1 cellular context compared by ENCODE assay signal in the genomic region with DNA sequence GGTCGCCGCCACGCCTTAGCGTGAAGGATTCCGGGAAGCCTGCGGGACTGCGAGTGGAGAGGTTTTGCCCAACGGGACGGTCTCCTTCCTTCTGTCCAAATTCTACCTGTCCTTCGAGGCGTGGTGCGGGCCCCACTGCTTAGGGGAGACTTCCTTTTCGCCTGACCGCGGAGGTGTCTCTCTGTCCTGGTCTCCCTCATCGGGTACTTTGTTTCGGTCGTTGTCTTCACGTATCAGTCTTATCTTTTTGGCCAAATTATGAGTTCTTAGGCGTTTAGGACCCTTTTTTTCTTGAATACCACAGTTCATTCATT.
A peak's percentile ranks its signal among the peaks of the same experiment; 100 is the strongest.
TF ChIP-seq lines count a peak whose summit lies in the region.

No MANE protein-coding gene starts in this region.

TF ChIP-seq in K562, 482 proteins besides CTCF, POLR2A, EP300 and RAD21 (continued from another document):
- no peak for TF ChIP-seq RBFOX2 (IDR thresholded peaks at IDR 0.05; ENCODE audit: low read depth, low read length)
- TF ChIP-seq CHD4 (IDR thresholded peaks at IDR 0.05; ENCODE audit: insufficient read depth, insufficient replicate concordance, low read depth, low read length, poor library complexity, severe bottlenecking) = no peak
- TF ChIP-seq NR1H2 (CRISPR knock-in tag; IDR thresholded peaks at IDR 0.05) = peak; percentile 26; the same call in 1 of the 2 replicates
- TF ChIP-seq, protein P1, sequence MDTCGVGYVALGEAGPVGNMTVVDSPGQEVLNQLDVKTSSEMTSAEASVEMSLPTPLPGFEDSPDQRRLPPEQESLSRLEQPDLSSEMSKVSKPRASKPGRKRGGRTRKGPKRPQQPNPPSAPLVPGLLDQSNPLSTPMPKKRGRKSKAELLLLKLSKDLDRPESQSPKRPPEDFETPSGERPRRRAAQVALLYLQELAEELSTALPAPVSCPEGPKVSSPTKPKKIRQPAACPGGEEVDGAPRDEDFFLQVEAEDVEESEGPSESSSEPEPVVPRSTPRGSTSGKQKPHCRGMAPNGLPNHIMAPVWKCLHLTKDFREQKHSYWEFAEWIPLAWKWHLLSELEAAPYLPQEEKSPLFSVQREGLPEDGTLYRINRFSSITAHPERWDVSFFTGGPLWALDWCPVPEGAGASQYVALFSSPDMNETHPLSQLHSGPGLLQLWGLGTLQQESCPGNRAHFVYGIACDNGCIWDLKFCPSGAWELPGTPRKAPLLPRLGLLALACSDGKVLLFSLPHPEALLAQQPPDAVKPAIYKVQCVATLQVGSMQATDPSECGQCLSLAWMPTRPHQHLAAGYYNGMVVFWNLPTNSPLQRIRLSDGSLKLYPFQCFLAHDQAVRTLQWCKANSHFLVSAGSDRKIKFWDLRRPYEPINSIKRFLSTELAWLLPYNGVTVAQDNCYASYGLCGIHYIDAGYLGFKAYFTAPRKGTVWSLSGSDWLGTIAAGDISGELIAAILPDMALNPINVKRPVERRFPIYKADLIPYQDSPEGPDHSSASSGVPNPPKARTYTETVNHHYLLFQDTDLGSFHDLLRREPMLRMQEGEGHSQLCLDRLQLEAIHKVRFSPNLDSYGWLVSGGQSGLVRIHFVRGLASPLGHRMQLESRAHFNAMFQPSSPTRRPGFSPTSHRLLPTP (IDR thresholded peaks at IDR 0.05; ENCODE audit: borderline replicate concordance, extremely low read depth, insufficient read length) = no peak
- no peak for TF ChIP-seq ZC3H8 (IDR thresholded peaks at IDR 0.05)
- TF ChIP-seq ZNF347 (CRISPR knock-in tag; IDR thresholded peaks at IDR 0.05; ENCODE audit: low read depth) = no peak
- TF ChIP-seq, protein P2, sequence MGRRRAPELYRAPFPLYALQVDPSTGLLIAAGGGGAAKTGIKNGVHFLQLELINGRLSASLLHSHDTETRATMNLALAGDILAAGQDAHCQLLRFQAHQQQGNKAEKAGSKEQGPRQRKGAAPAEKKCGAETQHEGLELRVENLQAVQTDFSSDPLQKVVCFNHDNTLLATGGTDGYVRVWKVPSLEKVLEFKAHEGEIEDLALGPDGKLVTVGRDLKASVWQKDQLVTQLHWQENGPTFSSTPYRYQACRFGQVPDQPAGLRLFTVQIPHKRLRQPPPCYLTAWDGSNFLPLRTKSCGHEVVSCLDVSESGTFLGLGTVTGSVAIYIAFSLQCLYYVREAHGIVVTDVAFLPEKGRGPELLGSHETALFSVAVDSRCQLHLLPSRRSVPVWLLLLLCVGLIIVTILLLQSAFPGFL (CRISPR knock-in tag; IDR thresholded peaks at IDR 0.05) = no peak
- no peak for TF ChIP-seq ZNF408 (CRISPR knock-in tag; IDR thresholded peaks at IDR 0.05; ENCODE audit: low read depth)
- no peak for TF ChIP-seq SAP30 (IDR thresholded peaks at IDR 0.05; ENCODE audit: borderline replicate concordance, insufficient read depth, low read depth, low read length, poor library complexity, severe bottlenecking)
- TF ChIP-seq, protein P3, sequence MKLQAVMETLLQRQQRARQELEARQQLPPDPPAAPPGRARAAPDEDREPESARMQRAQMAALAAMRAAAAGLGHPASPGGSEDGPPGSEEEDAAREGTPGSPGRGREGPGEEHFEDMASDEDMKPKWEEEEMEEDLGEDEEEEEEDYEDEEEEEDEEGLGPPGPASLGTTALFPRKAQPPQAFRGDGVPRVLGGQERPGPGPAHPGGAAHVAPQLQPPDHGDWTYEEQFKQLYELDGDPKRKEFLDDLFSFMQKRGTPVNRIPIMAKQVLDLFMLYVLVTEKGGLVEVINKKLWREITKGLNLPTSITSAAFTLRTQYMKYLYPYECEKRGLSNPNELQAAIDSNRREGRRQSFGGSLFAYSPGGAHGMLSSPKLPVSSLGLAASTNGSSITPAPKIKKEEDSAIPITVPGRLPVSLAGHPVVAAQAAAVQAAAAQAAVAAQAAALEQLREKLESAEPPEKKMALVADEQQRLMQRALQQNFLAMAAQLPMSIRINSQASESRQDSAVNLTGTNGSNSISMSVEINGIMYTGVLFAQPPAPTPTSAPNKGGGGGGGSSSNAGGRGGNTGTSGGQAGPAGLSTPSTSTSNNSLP (IDR thresholded peaks at IDR 0.05; ENCODE audit: borderline replicate concordance, low read depth, low read length) = no peak
- no peak for TF ChIP-seq ZNF699 (CRISPR knock-in tag; IDR thresholded peaks at IDR 0.05; ENCODE audit: insufficient replicate concordance)
- no peak for TF ChIP-seq FOXK2 (conservative IDR thresholded peaks at IDR 0.05 in 1 of 2, IDR thresholded peaks at IDR 0.05 in 1 of 2; ENCODE audit: low read depth in 2 of 2)
- TF ChIP-seq TCFL5 (CRISPR knock-in tag; conservative IDR thresholded peaks at IDR 0.05) = no peak
- TF ChIP-seq U2AF1 (optimal IDR thresholded peaks at IDR 0.05; ENCODE audit: low read depth, low read length) = no peak
- no peak for TF ChIP-seq TGIF2 (CRISPR knock-in tag; IDR thresholded peaks at IDR 0.05)
- TF ChIP-seq CXXC5 (CRISPR knock-in tag; IDR thresholded peaks at IDR 0.05) = no peak
- TF ChIP-seq CHD1 (IDR thresholded peaks at IDR 0.05; ENCODE audit: low read length) = no peak
- TF ChIP-seq ZNF586 (CRISPR knock-in tag; conservative IDR thresholded peaks at IDR 0.05) = no peak
- TF ChIP-seq ZNF76 (CRISPR knock-in tag; IDR thresholded peaks at IDR 0.05; ENCODE audit: borderline replicate concordance) = no peak
- TF ChIP-seq SIN3A (IDR thresholded peaks at IDR 0.05; ENCODE audit: borderline replicate concordance in 2 of 2, control insufficient read depth in 1 of 2, low read depth in 2 of 2, low read length in 2 of 2) = peak in 1 of 2 experiments; percentile 65; a peak in 1 of 4 replicates
- no peak for TF ChIP-seq RBM39 (optimal IDR thresholded peaks at IDR 0.05; ENCODE audit: low read depth, low read length)
- TF ChIP-seq, protein P4, sequence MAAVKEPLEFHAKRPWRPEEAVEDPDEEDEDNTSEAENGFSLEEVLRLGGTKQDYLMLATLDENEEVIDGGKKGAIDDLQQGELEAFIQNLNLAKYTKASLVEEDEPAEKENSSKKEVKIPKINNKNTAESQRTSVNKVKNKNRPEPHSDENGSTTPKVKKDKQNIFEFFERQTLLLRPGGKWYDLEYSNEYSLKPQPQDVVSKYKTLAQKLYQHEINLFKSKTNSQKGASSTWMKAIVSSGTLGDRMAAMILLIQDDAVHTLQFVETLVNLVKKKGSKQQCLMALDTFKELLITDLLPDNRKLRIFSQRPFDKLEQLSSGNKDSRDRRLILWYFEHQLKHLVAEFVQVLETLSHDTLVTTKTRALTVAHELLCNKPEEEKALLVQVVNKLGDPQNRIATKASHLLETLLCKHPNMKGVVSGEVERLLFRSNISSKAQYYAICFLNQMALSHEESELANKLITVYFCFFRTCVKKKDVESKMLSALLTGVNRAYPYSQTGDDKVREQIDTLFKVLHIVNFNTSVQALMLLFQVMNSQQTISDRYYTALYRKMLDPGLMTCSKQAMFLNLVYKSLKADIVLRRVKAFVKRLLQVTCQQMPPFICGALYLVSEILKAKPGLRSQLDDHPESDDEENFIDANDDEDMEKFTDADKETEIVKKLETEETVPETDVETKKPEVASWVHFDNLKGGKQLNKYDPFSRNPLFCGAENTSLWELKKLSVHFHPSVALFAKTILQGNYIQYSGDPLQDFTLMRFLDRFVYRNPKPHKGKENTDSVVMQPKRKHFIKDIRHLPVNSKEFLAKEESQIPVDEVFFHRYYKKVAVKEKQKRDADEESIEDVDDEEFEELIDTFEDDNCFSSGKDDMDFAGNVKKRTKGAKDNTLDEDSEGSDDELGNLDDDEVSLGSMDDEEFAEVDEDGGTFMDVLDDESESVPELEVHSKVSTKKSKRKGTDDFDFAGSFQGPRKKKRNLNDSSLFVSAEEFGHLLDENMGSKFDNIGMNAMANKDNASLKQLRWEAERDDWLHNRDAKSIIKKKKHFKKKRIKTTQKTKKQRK (IDR thresholded peaks at IDR 0.05; ENCODE audit: borderline replicate concordance, low read depth, low read length) = no peak
- no peak for TF ChIP-seq STAT5A (IDR thresholded peaks at IDR 0.05; ENCODE audit: borderline replicate concordance, low read length)
- TF ChIP-seq, protein P5, sequence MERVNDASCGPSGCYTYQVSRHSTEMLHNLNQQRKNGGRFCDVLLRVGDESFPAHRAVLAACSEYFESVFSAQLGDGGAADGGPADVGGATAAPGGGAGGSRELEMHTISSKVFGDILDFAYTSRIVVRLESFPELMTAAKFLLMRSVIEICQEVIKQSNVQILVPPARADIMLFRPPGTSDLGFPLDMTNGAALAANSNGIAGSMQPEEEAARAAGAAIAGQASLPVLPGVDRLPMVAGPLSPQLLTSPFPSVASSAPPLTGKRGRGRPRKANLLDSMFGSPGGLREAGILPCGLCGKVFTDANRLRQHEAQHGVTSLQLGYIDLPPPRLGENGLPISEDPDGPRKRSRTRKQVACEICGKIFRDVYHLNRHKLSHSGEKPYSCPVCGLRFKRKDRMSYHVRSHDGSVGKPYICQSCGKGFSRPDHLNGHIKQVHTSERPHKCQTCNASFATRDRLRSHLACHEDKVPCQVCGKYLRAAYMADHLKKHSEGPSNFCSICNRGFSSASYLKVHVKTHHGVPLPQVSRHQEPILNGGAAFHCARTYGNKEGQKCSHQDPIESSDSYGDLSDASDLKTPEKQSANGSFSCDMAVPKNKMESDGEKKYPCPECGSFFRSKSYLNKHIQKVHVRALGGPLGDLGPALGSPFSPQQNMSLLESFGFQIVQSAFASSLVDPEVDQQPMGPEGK (CRISPR knock-in tag; IDR thresholded peaks at IDR 0.05; ENCODE audit: borderline replicate concordance) = no peak
- TF ChIP-seq, protein P6, sequence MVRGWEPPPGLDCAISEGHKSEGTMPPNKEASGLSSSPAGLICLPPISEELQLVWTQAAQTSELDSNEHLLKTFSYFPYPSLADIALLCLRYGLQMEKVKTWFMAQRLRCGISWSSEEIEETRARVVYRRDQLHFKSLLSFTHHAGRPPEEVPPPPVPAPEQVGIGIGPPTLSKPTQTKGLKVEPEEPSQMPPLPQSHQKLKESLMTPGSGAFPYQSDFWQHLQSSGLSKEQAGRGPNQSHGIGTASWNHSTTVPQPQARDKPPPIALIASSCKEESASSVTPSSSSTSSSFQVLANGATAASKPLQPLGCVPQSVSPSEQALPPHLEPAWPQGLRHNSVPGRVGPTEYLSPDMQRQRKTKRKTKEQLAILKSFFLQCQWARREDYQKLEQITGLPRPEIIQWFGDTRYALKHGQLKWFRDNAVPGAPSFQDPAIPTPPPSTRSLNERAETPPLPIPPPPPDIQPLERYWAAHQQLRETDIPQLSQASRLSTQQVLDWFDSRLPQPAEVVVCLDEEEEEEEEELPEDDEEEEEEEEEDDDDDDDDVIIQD (CRISPR knock-in tag; IDR thresholded peaks at IDR 0.05) = no peak
- TF ChIP-seq, protein P7, sequence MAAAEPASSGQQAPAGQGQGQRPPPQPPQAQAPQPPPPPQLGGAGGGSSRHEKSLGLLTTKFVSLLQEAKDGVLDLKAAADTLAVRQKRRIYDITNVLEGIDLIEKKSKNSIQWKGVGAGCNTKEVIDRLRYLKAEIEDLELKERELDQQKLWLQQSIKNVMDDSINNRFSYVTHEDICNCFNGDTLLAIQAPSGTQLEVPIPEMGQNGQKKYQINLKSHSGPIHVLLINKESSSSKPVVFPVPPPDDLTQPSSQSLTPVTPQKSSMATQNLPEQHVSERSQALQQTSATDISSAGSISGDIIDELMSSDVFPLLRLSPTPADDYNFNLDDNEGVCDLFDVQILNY (CRISPR knock-in tag; IDR thresholded peaks at IDR 0.05) = no peak
- TF ChIP-seq NFXL1 (CRISPR knock-in tag; IDR thresholded peaks at IDR 0.05) = no peak
- TF ChIP-seq GTF2F1 (IDR thresholded peaks at IDR 0.05; ENCODE audit: low read depth, low read length) = no peak
TF ChIP-seq in K562: peak in this region for 13.
